In genomic region chr11:94734563-94735275, GRCh38 we compare ENCODE assay signal across 12 cellular contexts. TPM values are rescaled to one million over a fixed set of nuclear protein-coding genes. Genes with fewer than 3 reads are reported as not detected.
DNase-seq lines count a peak whose midpoint lies in the region; ATAC-seq, FAIRE-seq and TF ChIP-seq lines count a peak whose summit lies in the region.
"Had no signal": no experiment of that assay in that cellular context is flagged by ENCODE, and none has a peak within 500 bp of the region (broad histone marks: within the 10 kb centered on the region; RNA-seq: fewer than 3 reads in every experiment).

No MANE protein-coding gene starts in this region.

- DNase-seq in heart right ventricle (no peak), left cardiac atrium (no peak), NCI-H2227 treated with DMSO at 0.1 percent for 48 hours (lab: John Stamatoyannopoulos, UW) (peak; percentile 65), endothelial cell of umbilical vein (ENCODE audit: low read depth, low spot score) (no peak), H54 (ENCODE audit: insufficient read length, low spot score) (no peak), ovary (no peak)
- DNase-seq: naive thymus-derived CD8-positive, alpha-beta T cell; stimulated activated naive CD4-positive, alpha-beta T cell had no signal

- 66 to 77% methylated on average over 4 of the region's 4 CpGs for WGBS in heart right ventricle, 2 donors
- 82 to 100% (median 94%) methylated on average over 4 of the region's 4 CpGs for WGBS in ovary, 3 donors

- no peak for FAIRE-seq in endothelial cell of umbilical vein (lab: Jason Lieb, UNC)
- FAIRE-seq in H54 (lab: Jason Lieb, UNC): no peak

- H3K27me3 ChIP-seq in heart right ventricle (peaks cover 0 to 9% (median 0%) of the 10 kb centered on the region in 7 donors), endothelial cell of umbilical vein (ENCODE audit: control insufficient read depth in 2 of 2, insufficient read depth in 2 of 2, low read length in 2 of 2) (no peaks in the 10 kb centered on the region), ovary (no peaks in the 10 kb centered on the region)

- no peaks in the 10 kb centered on the region for H3K79me2 ChIP-seq in endothelial cell of umbilical vein (ENCODE audit: control insufficient read depth, insufficient read depth, low read length)

- H3K27ac ChIP-seq in heart right ventricle (peak overlapping the region in 6 of 10 donors; percentile 33 to 85 (median 76)), endothelial cell of umbilical vein (ENCODE audit: insufficient read depth, low read depth, low read length) (no peak overlapping the region), ovary (no peak overlapping the region)
- H3K27ac ChIP-seq: C4-2B, coronary artery had no signal

- TF ChIP-seq CTCF in heart right ventricle (IDR thresholded peaks at IDR 0.05) (no peak), endothelial cell of umbilical vein (IDR thresholded peaks at IDR 0.05; ENCODE audit: extremely low read depth in 1 of 2, insufficient read depth in 1 of 2, low read depth in 1 of 2, low read length in 2 of 2) (no peak), ovary (IDR thresholded peaks at IDR 0.05) (no peak)

- CTCF ChIA-PET in endothelial cell of umbilical vein (lab: Charles Lee): interaction anchor here (1.0 to 2.1 kb wide), 6 partner anchors 9 to 111 kb away, joined by 3 to 8 read pairs (median 4); no protein-coding TSS in a partner anchor

- ATAC-seq in heart right ventricle (no peak), left cardiac atrium (no peak), GM19023 (IDR thresholded peaks at IDR 0.05; ENCODE audit: unreplicated experiment) (no peak), HG03457 (IDR thresholded peaks at IDR 0.05; ENCODE audit: unreplicated experiment) (no peak)
- ATAC-seq: naive thymus-derived CD8-positive, alpha-beta T cell had no signal

- no peaks in the 10 kb centered on the region for H3K9me3 ChIP-seq in heart right ventricle
- no peaks in the 10 kb centered on the region for H3K9me3 ChIP-seq in endothelial cell of umbilical vein (replicated peaks; ENCODE audit: control insufficient read depth, insufficient read depth, low read length)
- no peaks in the 10 kb centered on the region for H3K9me3 ChIP-seq in ovary

- H3K4me3 ChIP-seq in heart right ventricle: no peak overlapping the region
- H3K4me3 ChIP-seq in endothelial cell of umbilical vein (replicated peaks in 1 of 3; ENCODE audit: insufficient read depth in 1 of 3, low read depth in 1 of 3, low read length in 3 of 3): no peak overlapping the region
- no peak overlapping the region for H3K4me3 ChIP-seq in ovary
- H3K4me3 ChIP-seq: coronary artery had no signal

- no peak for TF ChIP-seq EP300 in ovary (IDR thresholded peaks at IDR 0.05)

- BruUV-seq in endothelial cell of umbilical vein (replicated peaks; lab: Mats Ljungman, UMichigan): no TSS peak

- intact Hi-C loops in heart right ventricle (cut with DNase I) (loop anchor here in 5 of 10 donors (5.0 to 10.0 kb wide), 2 partner anchors 77 to 110 kb away; no protein-coding TSS in a partner anchor), left cardiac atrium (cut with DNase I) (no loop called here), endothelial cell of umbilical vein (cut with micrococcal nuclease) (loop anchor here (5.0 kb wide), 1 partner anchor 192 kb away; the partner anchor contains the start of gene FUT4), ovary (cut with DNase I) (no loop called here)

- no peaks in the 10 kb centered on the region for H3K36me3 ChIP-seq in heart right ventricle
- no peaks in the 10 kb centered on the region for H3K36me3 ChIP-seq in endothelial cell of umbilical vein (ENCODE audit: control insufficient read depth in 2 of 2, extremely low read depth in 1 of 2, insufficient read depth in 2 of 2, low read length in 2 of 2)
- H3K36me3 ChIP-seq in ovary: no peaks in the 10 kb centered on the region

- H2AFZ ChIP-seq in endothelial cell of umbilical vein (ENCODE audit: low read depth, low read length): no peak overlapping the region

- dilution Hi-C loops in endothelial cell of umbilical vein (cut with MboI; ENCODE audit: extremely low pct_ligation_motif_present, low sequenced_read_pairs): no loop called here

- no peaks in the 10 kb centered on the region for H4K20me1 ChIP-seq in endothelial cell of umbilical vein (replicated peaks; ENCODE audit: control insufficient read depth, extremely low read depth, insufficient read depth, low read length)

- H3K4me1 ChIP-seq in heart right ventricle (peaks cover 8 to 48% (median 40%) of the 10 kb centered on the region in 9 donors), endothelial cell of umbilical vein (ENCODE audit: control insufficient read depth, extremely low read depth, insufficient read depth, low read length) (peaks cover 43% of the 10 kb centered on the region), ovary (ENCODE audit: insufficient read depth) (no peaks in the 10 kb centered on the region)

- H3K9ac ChIP-seq in endothelial cell of umbilical vein (replicated peaks; ENCODE audit: extremely low read depth, insufficient read depth, low read length): no peak overlapping the region

- no peak overlapping the region for H3K4me2 ChIP-seq in endothelial cell of umbilical vein (ENCODE audit: insufficient read depth, low read length)

- no peaks in the 10 kb centered on the region for H3K9me1 ChIP-seq in endothelial cell of umbilical vein (replicated peaks; ENCODE audit: control insufficient read depth, extremely low read depth, insufficient read depth, low read length)

- POLR2A ChIA-PET in endothelial cell of umbilical vein (lab: Charles Lee): no interaction called here

- TF ChIP-seq POLR2A in endothelial cell of umbilical vein (IDR thresholded peaks at IDR 0.05; ENCODE audit: low read depth, low read length) (no peak), H54 (IDR thresholded peaks at IDR 0.05; ENCODE audit: low read depth, low read length) (no peak), ovary (IDR thresholded peaks at IDR 0.05) (no peak)

TF ChIP-seq in endothelial cell of umbilical vein, 7 proteins besides CTCF, POLR2A, EP300 and RAD21:
- TF ChIP-seq MAX (IDR thresholded peaks at IDR 0.05; ENCODE audit: insufficient read depth, insufficient read length): no peak
- TF ChIP-seq EZH2 (IDR thresholded peaks at IDR 0.05; ENCODE audit: borderline replicate concordance, low read depth, low read length, severe bottlenecking): no peak
- no peak for TF ChIP-seq POLR2AphosphoS5 (IDR thresholded peaks at IDR 0.05; ENCODE audit: insufficient read depth, low read depth, low read length)
- TF ChIP-seq GATA2 (IDR thresholded peaks at IDR 0.05; ENCODE audit: insufficient read depth, insufficient read length, low read depth, low read length): no peak
- TF ChIP-seq FOS (IDR thresholded peaks at IDR 0.05; ENCODE audit: borderline replicate concordance, insufficient read depth, low read length): peak; percentile 43
- TF ChIP-seq MYC (IDR thresholded peaks at IDR 0.05; ENCODE audit: low read depth, low read length): no peak

RNA-seq across cellular contexts. Expression of gene AMOTL1, which starts 33.4 kb away (rescaled TPM):
- total RNA-seq in heart right ventricle (100 to 1,000 TPM in 2 of 10 donors, 10 to 100 TPM in 8; 30.5 to 115 (median 77.1) TPM), left cardiac atrium (100 to 1,000 TPM in 1 of 2 donors, 10 to 100 TPM in 1; 60.6 to 106 TPM), endothelial cell of umbilical vein (37.8 and 41.8 TPM in 2 replicates), ovary (10 to 100 TPM in 6 of 7 donors, 1 to 10 TPM in 1; 8.7 to 20.8 (median 13.6) TPM)
- polyA plus RNA-seq in heart right ventricle (1 to 10 TPM; 3.1 to 8.3 TPM), endothelial cell of umbilical vein (11.3 and 12.5 TPM in 2 replicates), ovary (10 to 100 TPM in 1 of 2 donors, 1 to 10 TPM in 1; 5.4 to 24.8 TPM)
- 13.8 and 14.8 TPM in 2 replicates for polyA plus RNA-seq in endothelial cell of umbilical vein (2011; cell fraction: cytosol; rRNA removed)
- polyA plus RNA-seq in endothelial cell of umbilical vein (2011; cell fraction: nucleus; rRNA removed): 19.8 and 22.7 TPM in 2 replicates
- 24.6 and 26.3 TPM in 2 replicates for polyA plus RNA-seq in endothelial cell of umbilical vein (2012)
- 38.8 and 39.2 TPM in 2 replicates for polyA minus RNA-seq in endothelial cell of umbilical vein
- 10.3 TPM for polyA minus RNA-seq in endothelial cell of umbilical vein (2011; cell fraction: cytosol; rRNA and poly(A)+ RNA removed)
- 35.5 and 46.7 TPM in 2 replicates for polyA minus RNA-seq in endothelial cell of umbilical vein (2011; cell fraction: nucleus; rRNA and poly(A)+ RNA removed)

Comparison
In these comparisons a context has a peak if more than half of its experiments do, and no peak if none do; other contexts are left out.
1. H3K27ac ChIP-seq: peak in heart right ventricle (6 of 10); none in endothelial cell of umbilical vein (single experiment) and ovary (0 of 2).